In the genomic region with DNA sequence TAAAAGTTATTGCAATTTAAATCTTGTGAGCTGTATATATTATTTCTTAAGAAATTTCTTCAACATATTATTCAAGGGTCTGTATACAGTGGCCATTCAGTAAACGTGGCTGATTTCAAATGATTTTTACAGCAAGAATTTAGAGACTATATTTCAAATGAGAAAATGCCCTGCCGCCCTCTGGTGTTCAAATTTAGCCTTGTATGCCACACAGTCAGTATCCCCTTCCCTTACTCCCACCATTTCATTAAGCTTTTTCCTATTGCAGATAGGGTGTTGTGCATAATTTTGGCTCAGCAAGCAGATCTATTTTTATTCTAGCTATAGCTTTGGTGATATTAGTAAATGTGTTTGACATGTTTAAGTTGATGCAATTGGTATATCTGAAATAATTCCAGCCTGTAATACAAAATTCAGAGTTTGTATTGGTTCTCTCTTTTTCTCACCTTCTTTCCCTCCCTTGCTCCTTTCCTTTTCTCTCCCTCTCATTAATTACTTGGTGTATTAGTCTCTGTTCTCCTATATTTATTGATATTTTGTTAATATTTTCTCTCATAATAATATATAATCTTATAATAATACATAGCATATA, we compare ENCODE assay signal across 8 cellular contexts. TPM values are rescaled to one million over a fixed set of nuclear protein-coding genes. Genes with fewer than 3 reads are reported as not detected.
DNase-seq lines count a peak whose midpoint lies in the region; ATAC-seq and FAIRE-seq lines count a peak whose summit lies in the region.

No MANE protein-coding gene starts in this region.

- in situ Hi-C loops in G401 (cut with HindIII; ENCODE audit: low sequenced_read_pairs): no loop called here

- FAIRE-seq in TTC549 (lab: Jason Lieb, UNC): peak; percentile 72

- ATAC-seq in GM19397 (IDR thresholded peaks at IDR 0.05; ENCODE audit: unreplicated experiment) (no peak), HG02938 (IDR thresholded peaks at IDR 0.05; ENCODE audit: unreplicated experiment) (no peak), GM21786 (IDR thresholded peaks at IDR 0.05; ENCODE audit: unreplicated experiment) (no peak)

- DNase-seq in G401 (ENCODE audit: low spot score) (peak; percentile 21), LHCN-M2 (ENCODE audit: low read depth) (peak; percentile 12), islet precursor cell (peak; percentile 43), T-helper 9 cell (no peak)

RNA-seq across cellular contexts. Expression of a gene that starts 22.8 kb away (rescaled TPM):
- not detected in 2 replicates for total RNA-seq in G401 (2014; rRNA removed; shearing (Covaris generic))
- total RNA-seq in LHCN-M2 (2014; rRNA removed): 0.06 TPM in 1 of 2 replicates, not detected in the other
- polyA plus RNA-seq in LHCN-M2 (2012): not detected
